Comparison of ENCODE assay signal across 10 cellular contexts in genomic region chr13:108855737-108856387, GRCh38.
DNase-seq lines count a peak whose midpoint lies in the region; ATAC-seq and TF ChIP-seq lines count a peak whose summit lies in the region.
"Had no signal": no experiment of that assay in that cellular context is flagged by ENCODE, and none has a peak within 500 bp of the region (broad histone marks: within the 10 kb centered on the region; RNA-seq: fewer than 3 reads in every experiment).

No MANE protein-coding gene starts in this region.

- BruUV-seq in PC-9 (replicated peaks; lab: Mats Ljungman, UMichigan) = no TSS peak

- H4K20me1 ChIP-seq in PC-9 (ENCODE audit: insufficient read depth) = no peaks in the 10 kb centered on the region

- no peak overlapping the region for H3K27ac Mint-ChIP-seq in naive thymus-derived CD8-positive, alpha-beta T cell
- H3K27ac Mint-ChIP-seq: activated naive CD4-positive, alpha-beta T cell treated with anti-CD3 and anti-CD28 coated beads for 36 hours had no signal

- H3K79me2 ChIP-seq in PC-9 (ENCODE audit: low read depth) = no peaks in the 10 kb centered on the region

- no peak for TF ChIP-seq CTCF in PC-9 (conservative IDR thresholded peaks at IDR 0.05)

- no peaks in the 10 kb centered on the region for H3K36me3 ChIP-seq in PC-9 (ENCODE audit: low read depth)
- H3K36me3 ChIP-seq: BE2C had no signal

- ATAC-seq in GM18519 (IDR thresholded peaks at IDR 0.05; ENCODE audit: low FRiP score, unreplicated experiment) = peak; percentile 90
- ATAC-seq in GM21447 (IDR thresholded peaks at IDR 0.05; ENCODE audit: unreplicated experiment) = peak; percentile 83
- peak; percentile 75 for ATAC-seq in HG03039 (IDR thresholded peaks at IDR 0.05; ENCODE audit: unreplicated experiment)
- ATAC-seq in naive thymus-derived CD8-positive, alpha-beta T cell = no peak

- no peak overlapping the region for H3K4me2 ChIP-seq in PC-9

- H3K4me3 ChIP-seq in PC-9 = no peak overlapping the region

- H3K36me3 Mint-ChIP-seq in naive thymus-derived CD8-positive, alpha-beta T cell = no peaks in the 10 kb centered on the region

- H3F3A ChIP-seq in PC-9 (ENCODE audit: insufficient read depth, low read depth) = 0 out of 2 replicates have a peak, but pooled peaks cover 4% of the 10 kb centered on the region

- H3K9me3 ChIP-seq in PC-9 (ENCODE audit: insufficient read depth, low read depth) = no peaks in the 10 kb centered on the region
- H3K9me3 ChIP-seq: BE2C had no signal

- H3K4me1 Mint-ChIP-seq in naive thymus-derived CD8-positive, alpha-beta T cell = peaks cover 0 to 6% (median 2%) of the 10 kb centered on the region in 4 donors

- 0 out of 2 replicates have a peak overlapping the region, but pooled peaks have one; percentile 20 for H2AFZ ChIP-seq in PC-9

- H3K27me3 Mint-ChIP-seq in naive thymus-derived CD8-positive, alpha-beta T cell = peaks cover 0 to 33% (median 6%) of the 10 kb centered on the region in 5 donors

- no peaks in the 10 kb centered on the region for H3K4me1 ChIP-seq in PC-9 (replicated peaks; ENCODE audit: insufficient read depth)
- H3K4me1 ChIP-seq: BE2C had no signal

- CTCF ChIA-PET in PC-9 (lab: Charles Lee) = no interaction called here

- H3K9me2 ChIP-seq in PC-9 (ENCODE audit: insufficient read depth) = no peaks in the 10 kb centered on the region

- H3K27ac ChIP-seq in PC-9 = no peak overlapping the region

- H3K9me3 Mint-ChIP-seq in naive thymus-derived CD8-positive, alpha-beta T cell = peaks cover 0 to 5% (median 0%) of the 10 kb centered on the region in 9 donors
- H3K9me3 Mint-ChIP-seq: activated naive CD4-positive, alpha-beta T cell treated with anti-CD3 and anti-CD28 coated beads for 36 hours had no signal

- DNase-seq in PC-9 (no peak), LoVo (ENCODE audit: low spot score) (no peak), NCI-H1436 treated with DMSO at 0.1 percent for 48 hours (lab: John Stamatoyannopoulos, UW) (no peak), HK-2 (ENCODE audit: unreplicated experiment) (no peak)
- DNase-seq in naive thymus-derived CD8-positive, alpha-beta T cell = no peak
- DNase-seq: activated naive CD4-positive, alpha-beta T cell treated with anti-CD3 and anti-CD28 coated beads for 36 hours; BE2C had no signal

- intact Hi-C loops in PC-9 (cut with micrococcal nuclease; ENCODE audit: unreplicated experiment) = no loop called here

- POLR2A ChIA-PET in PC-9 (lab: Charles Lee; ENCODE audit: unreplicated experiment) = no interaction called here
- POLR2A ChIA-PET in naive thymus-derived CD8-positive, alpha-beta T cell (lab: Charles Lee) = no interaction called here

- H3K4me3 Mint-ChIP-seq in naive thymus-derived CD8-positive, alpha-beta T cell = no peak overlapping the region
- H3K4me3 Mint-ChIP-seq: activated naive CD4-positive, alpha-beta T cell treated with anti-CD3 and anti-CD28 coated beads for 36 hours had no signal

- H3K27me3 ChIP-seq in PC-9 (ENCODE audit: insufficient read depth, low read depth) = no peaks in the 10 kb centered on the region

Comparison
In these comparisons a context has a peak if more than half of its experiments do, and no peak if none do; other contexts are left out.
1. ATAC-seq: peak in GM18519 (single experiment), GM21447 (single experiment) and HG03039 (single experiment); none in naive thymus-derived CD8-positive, alpha-beta T cell (0 of 2).